27 cellular contexts compared by ENCODE assay signal in the genomic region with DNA sequence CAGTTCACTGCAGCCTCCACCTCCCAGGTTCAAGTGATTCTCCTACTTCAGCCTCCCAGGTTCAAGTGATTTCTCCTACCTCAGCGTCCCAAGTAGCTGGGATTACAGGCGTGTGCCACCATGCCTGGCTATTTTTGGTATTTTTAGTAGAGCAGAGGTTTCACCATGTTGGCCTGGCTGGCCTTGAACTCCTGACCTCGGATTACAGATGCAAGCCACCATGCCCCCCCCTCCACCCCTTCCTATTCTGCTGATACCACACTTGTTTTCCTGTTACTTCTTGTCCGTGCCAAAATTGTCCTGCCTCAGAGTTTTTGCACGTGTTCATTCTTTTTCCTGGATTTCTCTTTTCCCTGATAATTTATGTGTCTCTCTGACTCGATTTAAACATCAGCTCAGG.
"Had no signal": no experiment of that assay in that cellular context is flagged by ENCODE, and none has a peak within 500 bp of the region (broad histone marks: within the 10 kb centered on the region; RNA-seq: fewer than 3 reads in every experiment).

No MANE protein-coding gene starts in this region.

- H3K4me3 Mint-ChIP-seq: mesothelial cell of epicardium; naive B cell; natural killer cell treated with Interleukin-12 subunit alpha and Interleukin-12 subunit beta and Interleukin-15 and Interleukin-18, amount 100 ng/mL, for 72 hours; neural crest cell; stimulated activated memory B cell treated with anti-CD40 and anti-IgM and Interleukin-4, amounts not matched to agents 10 μg/mL and 1 μg/mL and 100 μg/mL, for 72 hours; stimulated activated naive CD8-positive, alpha-beta T cell treated with anti-CD3 and anti-CD28 coated beads, Interleukin-15, Interleukin-2, amounts not matched to agents 100 ng/mL and 50 ng/mL, for 24 hours had no signal

- H3K9me3 ChIP-seq: gastroesophageal sphincter, mucosa of descending colon, neutrophil, prostate gland, sigmoid colon, thoracic aorta had no signal

- H3K27ac ChIP-seq: dorsolateral prefrontal cortex, epithelial cell of prostate, foreskin keratinocyte, gastroesophageal sphincter, heart left ventricle, neutrophil, prostate gland, sigmoid colon, thoracic aorta, tibial nerve, upper lobe of left lung had no signal

- H3K4me1 Mint-ChIP-seq: mesothelial cell of epicardium, neural crest cell had no signal

- H3K4me1 ChIP-seq: foreskin keratinocyte, prostate gland, sigmoid colon, tibial nerve had no signal

- H3K27ac Mint-ChIP-seq: mesothelial cell of epicardium; natural killer cell treated with Interleukin-12 subunit alpha and Interleukin-12 subunit beta and Interleukin-15 and Interleukin-18, amount 100 ng/mL, for 72 hours; stimulated activated memory B cell treated with anti-CD40 and anti-IgM and Interleukin-4, amounts not matched to agents 10 μg/mL and 1 μg/mL and 100 μg/mL, for 72 hours; stimulated activated naive CD8-positive, alpha-beta T cell treated with anti-CD3 and anti-CD28 coated beads, Interleukin-15, Interleukin-2, amounts not matched to agents 100 ng/mL and 50 ng/mL, for 24 hours had no signal

- ATAC-seq: esophagus mucosa; foreskin keratinocyte; gastroesophageal sphincter; heart left ventricle; left colon; mucosa of descending colon; natural killer cell treated with Interleukin-12 subunit alpha and Interleukin-12 subunit beta and Interleukin-15 and Interleukin-18, amount 100 ng/mL, for 72 hours; right cardiac atrium; stimulated activated memory B cell treated with anti-CD40 and anti-IgM and Interleukin-4, amounts not matched to agents 10 μg/mL and 1 μg/mL and 100 μg/mL, for 72 hours had no signal

- DNase-seq: cortex of kidney; dorsolateral prefrontal cortex; effector CD4-positive, alpha-beta T cell; foreskin keratinocyte; heart left ventricle; hippocampal formation; kidney glomerular epithelial cell; left colon; mesenchymal stem cell; mucosa of descending colon; naive B cell; sigmoid colon; stimulated activated CD4-positive, alpha-beta T cell treated with anti-CD3 and anti-CD28 coated beads, Interleukin-4, amount 100 ng/mL, for 4 hours; upper lobe of left lung had no signal

- H3K27me3 ChIP-seq: dorsolateral prefrontal cortex, foreskin keratinocyte, gastroesophageal sphincter, heart left ventricle, neutrophil, sigmoid colon, tibial nerve, upper lobe of left lung had no signal

- H3K36me3 ChIP-seq: gastroesophageal sphincter, neutrophil, prostate gland, sigmoid colon, thoracic aorta, upper lobe of left lung had no signal

- H3K27me3 Mint-ChIP-seq: naive B cell; natural killer cell treated with Interleukin-12 subunit alpha and Interleukin-12 subunit beta and Interleukin-15 and Interleukin-18, amount 100 ng/mL, for 72 hours; stimulated activated memory B cell treated with anti-CD40 and anti-IgM and Interleukin-4, amounts not matched to agents 10 μg/mL and 1 μg/mL and 100 μg/mL, for 72 hours; stimulated activated naive CD8-positive, alpha-beta T cell treated with anti-CD3 and anti-CD28 coated beads, Interleukin-15, Interleukin-2, amounts not matched to agents 100 ng/mL and 50 ng/mL, for 24 hours had no signal

- H3K9me3 Mint-ChIP-seq: natural killer cell treated with Interleukin-12 subunit alpha and Interleukin-12 subunit beta and Interleukin-15 and Interleukin-18, amount 100 ng/mL, for 72 hours; stimulated activated memory B cell treated with anti-CD40 and anti-IgM and Interleukin-4, amounts not matched to agents 10 μg/mL and 1 μg/mL and 100 μg/mL, for 72 hours had no signal

- H3K4me3 ChIP-seq: dorsolateral prefrontal cortex, gastroesophageal sphincter, heart left ventricle, mucosa of descending colon, prostate gland, sigmoid colon, thoracic aorta, tibial nerve, upper lobe of left lung had no signal
